1 cellular context compared by ENCODE assay signal in genomic region chr16:87608400-87608985, GRCh38.
TF ChIP-seq lines count a peak whose summit lies in the region.

No MANE protein-coding gene starts in this region.

TF ChIP-seq in HepG2, 621 proteins besides CTCF, POLR2A, EP300 and RAD21 (continued from another document and continues in another):
- TF ChIP-seq FOXA1 (IDR thresholded peaks at IDR 0.05) (no peak), FOXA1 (CRISPR knock-in tag; IDR thresholded peaks at IDR 0.05) (no peak), ATF2 (CRISPR knock-in tag; IDR thresholded peaks at IDR 0.05) (peak; percentile 80), TARDBP (CRISPR knock-in tag; IDR thresholded peaks at IDR 0.05) (peak; percentile 44; the same call in 1 of the 2 replicates), ZNF335 (CRISPR knock-in tag; IDR thresholded peaks at IDR 0.05) (peak; percentile 90), ZNF878 (CRISPR knock-in tag; IDR thresholded peaks at IDR 0.05) (no peak), ZNF891 (CRISPR knock-in tag; IDR thresholded peaks at IDR 0.05) (peak; percentile 41; the same call in 1 of the 2 replicates), ZNF790 (CRISPR knock-in tag; IDR thresholded peaks at IDR 0.05; ENCODE audit: borderline replicate concordance) (peak; percentile 64; the same call in 1 of the 2 replicates), GATA4 (IDR thresholded peaks at IDR 0.05; ENCODE audit: borderline replicate concordance, low read depth) (no peak), ZNF513 (CRISPR knock-in tag; conservative IDR thresholded peaks at IDR 0.05) (no peak), KLF12 (CRISPR knock-in tag; IDR thresholded peaks at IDR 0.05; ENCODE audit: borderline replicate concordance) (no peak), FLYWCH1 (CRISPR knock-in tag; IDR thresholded peaks at IDR 0.05) (peak; percentile 88; the same call in 1 of the 2 replicates), ARID2 (CRISPR knock-in tag; IDR thresholded peaks at IDR 0.05; ENCODE audit: borderline replicate concordance) (no peak), ZNF17 (CRISPR knock-in tag; IDR thresholded peaks at IDR 0.05) (no peak), ZBTB37 (CRISPR knock-in tag; IDR thresholded peaks at IDR 0.05) (no peak), NR1H2 (CRISPR knock-in tag; IDR thresholded peaks at IDR 0.05; ENCODE audit: borderline replicate concordance, low read depth) (no peak), ELF1 (CRISPR knock-in tag; IDR thresholded peaks at IDR 0.05) (0 out of 2 replicates have a peak, but pooled peaks have one; percentile 19), MTA3 (CRISPR knock-in tag; IDR thresholded peaks at IDR 0.05) (0 out of 2 replicates have a peak, but pooled peaks have one; percentile 65), MED1 (CRISPR knock-in tag; IDR thresholded peaks at IDR 0.05) (0 out of 2 replicates have a peak, but pooled peaks have one; percentile 51), MYNN (CRISPR knock-in tag; IDR thresholded peaks at IDR 0.05; ENCODE audit: low read depth) (peak; percentile 79; the same call in 1 of the 2 replicates), HOXA5 (CRISPR knock-in tag; IDR thresholded peaks at IDR 0.05) (peak; percentile 75; the same call in 1 of the 2 replicates), TRAFD1 (CRISPR knock-in tag; IDR thresholded peaks at IDR 0.05; ENCODE audit: borderline replicate concordance) (0 out of 2 replicates have a peak, but pooled peaks have one; percentile 34), TMF1 (CRISPR knock-in tag; IDR thresholded peaks at IDR 0.05; ENCODE audit: low read depth) (peak; percentile 88; the same call in 1 of the 2 replicates), HCFC1 (IDR thresholded peaks at IDR 0.05; ENCODE audit: low read depth, low read length) (no peak), FOXP1 (IDR thresholded peaks at IDR 0.05) (no peak), FOXP1 (CRISPR knock-in tag; IDR thresholded peaks at IDR 0.05) (no peak), KLF13 (CRISPR knock-in tag; IDR thresholded peaks at IDR 0.05) (no peak), SETDB1 (CRISPR knock-in tag; IDR thresholded peaks at IDR 0.05; ENCODE audit: borderline replicate concordance) (no peak), ZEB1 (IDR thresholded peaks at IDR 0.05; ENCODE audit: insufficient replicate concordance, low read depth) (no peak), TEAD2 (CRISPR knock-in tag; IDR thresholded peaks at IDR 0.05) (no peak), HNRNPH1 (optimal IDR thresholded peaks at IDR 0.05; ENCODE audit: low read depth, low read length) (no peak), ZNF460 (CRISPR knock-in tag; IDR thresholded peaks at IDR 0.05; ENCODE audit: borderline replicate concordance) (no peak), ZNF317 (CRISPR knock-in tag; IDR thresholded peaks at IDR 0.05) (peak; percentile 69; the same call in 1 of the 2 replicates), AKAP8 (CRISPR knock-in tag; IDR thresholded peaks at IDR 0.05) (peak; percentile 53; the same call in 1 of the 2 replicates), ZSCAN25 (CRISPR knock-in tag; IDR thresholded peaks at IDR 0.05) (no peak; the same call in 1 of the 2 replicates), ZUFSP (CRISPR knock-in tag; IDR thresholded peaks at IDR 0.05; ENCODE audit: borderline replicate concordance) (no peak), ZNF256 (CRISPR knock-in tag; conservative IDR thresholded peaks at IDR 0.05) (0 out of 2 replicates have a peak, but pooled peaks have one; percentile 63), TEAD3 (CRISPR knock-in tag; optimal IDR thresholded peaks at IDR 0.05; ENCODE audit: borderline replicate concordance) (peak; percentile 59), ZNF20 (CRISPR knock-in tag; IDR thresholded peaks at IDR 0.05) (no peak), ZNF557 (CRISPR knock-in tag; IDR thresholded peaks at IDR 0.05) (peak; percentile 96), PTBP1 (IDR thresholded peaks at IDR 0.05; ENCODE audit: low read depth, low read length, poor library complexity, severe bottlenecking) (no peak), PHB2 (IDR thresholded peaks at IDR 0.05; ENCODE audit: partially characterized antibody) (no peak), JUN (CRISPR knock-in tag; IDR thresholded peaks at IDR 0.05) (no peak), ZNF556 (CRISPR knock-in tag; IDR thresholded peaks at IDR 0.05; ENCODE audit: borderline replicate concordance) (peak; percentile 56; the same call in 1 of the 2 replicates), MXD4 (CRISPR knock-in tag; IDR thresholded peaks at IDR 0.05) (peak; percentile 75; the same call in 1 of the 2 replicates), THAP9 (CRISPR knock-in tag; IDR thresholded peaks at IDR 0.05; ENCODE audit: borderline replicate concordance) (no peak), ZNF558 (CRISPR knock-in tag; IDR thresholded peaks at IDR 0.05; ENCODE audit: borderline replicate concordance) (peak; percentile 76; the same call in 1 of the 2 replicates), CC2D1A (CRISPR knock-in tag; IDR thresholded peaks at IDR 0.05) (no peak)
- TF ChIP-seq, protein P1, sequence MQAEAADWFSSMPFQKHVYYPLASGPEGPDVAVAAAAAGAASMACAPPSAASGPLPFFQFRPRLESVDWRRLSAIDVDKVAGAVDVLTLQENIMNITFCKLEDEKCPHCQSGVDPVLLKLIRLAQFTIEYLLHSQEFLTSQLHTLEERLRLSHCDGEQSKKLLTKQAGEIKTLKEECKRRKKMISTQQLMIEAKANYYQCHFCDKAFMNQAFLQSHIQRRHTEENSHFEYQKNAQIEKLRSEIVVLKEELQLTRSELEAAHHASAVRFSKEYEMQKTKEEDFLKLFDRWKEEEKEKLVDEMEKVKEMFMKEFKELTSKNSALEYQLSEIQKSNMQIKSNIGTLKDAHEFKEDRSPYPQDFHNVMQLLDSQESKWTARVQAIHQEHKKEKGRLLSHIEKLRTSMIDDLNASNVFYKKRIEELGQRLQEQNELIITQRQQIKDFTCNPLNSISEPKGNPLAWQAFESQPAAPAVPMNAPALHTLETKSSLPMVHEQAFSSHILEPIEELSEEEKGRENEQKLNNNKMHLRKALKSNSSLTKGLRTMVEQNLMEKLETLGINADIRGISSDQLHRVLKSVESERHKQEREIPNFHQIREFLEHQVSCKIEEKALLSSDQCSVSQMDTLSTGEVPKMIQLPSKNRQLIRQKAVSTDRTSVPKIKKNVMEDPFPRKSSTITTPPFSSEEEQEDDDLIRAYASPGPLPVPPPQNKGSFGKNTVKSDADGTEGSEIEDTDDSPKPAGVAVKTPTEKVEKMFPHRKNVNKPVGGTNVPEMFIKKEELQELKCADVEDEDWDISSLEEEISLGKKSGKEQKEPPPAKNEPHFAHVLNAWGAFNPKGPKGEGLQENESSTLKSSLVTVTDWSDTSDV (CRISPR knock-in tag; IDR thresholded peaks at IDR 0.05): no peak
- TF ChIP-seq, protein P2, sequence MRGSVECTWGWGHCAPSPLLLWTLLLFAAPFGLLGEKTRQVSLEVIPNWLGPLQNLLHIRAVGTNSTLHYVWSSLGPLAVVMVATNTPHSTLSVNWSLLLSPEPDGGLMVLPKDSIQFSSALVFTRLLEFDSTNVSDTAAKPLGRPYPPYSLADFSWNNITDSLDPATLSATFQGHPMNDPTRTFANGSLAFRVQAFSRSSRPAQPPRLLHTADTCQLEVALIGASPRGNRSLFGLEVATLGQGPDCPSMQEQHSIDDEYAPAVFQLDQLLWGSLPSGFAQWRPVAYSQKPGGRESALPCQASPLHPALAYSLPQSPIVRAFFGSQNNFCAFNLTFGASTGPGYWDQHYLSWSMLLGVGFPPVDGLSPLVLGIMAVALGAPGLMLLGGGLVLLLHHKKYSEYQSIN (CRISPR knock-in tag; IDR thresholded peaks at IDR 0.05; ENCODE audit: borderline replicate concordance): no peak
- TF ChIP-seq, protein P3, sequence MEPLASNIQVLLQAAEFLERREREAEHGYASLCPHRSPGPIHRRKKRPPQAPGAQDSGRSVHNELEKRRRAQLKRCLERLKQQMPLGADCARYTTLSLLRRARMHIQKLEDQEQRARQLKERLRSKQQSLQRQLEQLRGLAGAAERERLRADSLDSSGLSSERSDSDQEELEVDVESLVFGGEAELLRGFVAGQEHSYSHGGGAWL (CRISPR knock-in tag; IDR thresholded peaks at IDR 0.05): peak; percentile 97
- TF ChIP-seq, protein P4, sequence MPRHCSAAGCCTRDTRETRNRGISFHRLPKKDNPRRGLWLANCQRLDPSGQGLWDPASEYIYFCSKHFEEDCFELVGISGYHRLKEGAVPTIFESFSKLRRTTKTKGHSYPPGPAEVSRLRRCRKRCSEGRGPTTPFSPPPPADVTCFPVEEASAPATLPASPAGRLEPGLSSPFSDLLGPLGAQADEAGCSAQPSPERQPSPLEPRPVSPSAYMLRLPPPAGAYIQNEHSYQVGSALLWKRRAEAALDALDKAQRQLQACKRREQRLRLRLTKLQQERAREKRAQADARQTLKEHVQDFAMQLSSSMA (CRISPR knock-in tag; IDR thresholded peaks at IDR 0.05): no peak
